13 cellular contexts compared by ENCODE assay signal in genomic region chr2:48423376-48423775, GRCh38. TPM values are rescaled to one million over a fixed set of nuclear protein-coding genes. Genes with fewer than 3 reads are reported as not detected.
A peak's percentile ranks its signal among the peaks of the same experiment; 100 is the strongest.
DNase-seq lines count a peak whose midpoint lies in the region; ATAC-seq and TF ChIP-seq lines count a peak whose summit lies in the region.
"Had no signal": no experiment of that assay in that cellular context is flagged by ENCODE, and none has a peak within 500 bp of the region (broad histone marks: within the 10 kb centered on the region; RNA-seq: fewer than 3 reads in every experiment).

No MANE protein-coding gene starts in this region.

- intact Hi-C loops in adrenal gland (cut with DNase I), result loop anchor here in 1 of 2 donors (10.0 kb wide), 1 partner anchor 519 kb away; the partner anchor contains the start of gene FBXO11

- no peak overlapping the region for H3K27ac ChIP-seq in adrenal gland
- H3K27ac ChIP-seq: testis had no signal

- H3K36me3 ChIP-seq in adrenal gland (replicated peaks in 1 of 2), result no peaks in the 10 kb centered on the region

- TF ChIP-seq CTCF in adrenal gland (IDR thresholded peaks at IDR 0.05), result no peak

- DNase-seq in GM04503 (ENCODE audit: low read depth) (peak; percentile 60), RKO (ENCODE audit: low spot score) (peak; percentile 90), dermis blood vessel endothelial cell (peak; percentile 48), renal cortical epithelial cell (ENCODE audit: low read depth) (peak; percentile 76), SIG-M5 treated with dmso at 0.1 percent for 504 hours (lab: John Stamatoyannopoulos, UW; ENCODE audit: unreplicated experiment) (no peak), adrenal gland (no peak)
- DNase-seq: activated naive CD8-positive, alpha-beta T cell treated with anti-CD3 and anti-CD28 coated beads, Interleukin-2, amount 10 ng/mL, durations not matched to agents 7 days and 5 days; immature natural killer cell; NCI-H2107; right cardiac atrium; testis had no signal

- peaks cover 0 to 7% of the 10 kb centered on the region in 2 donors for H3K4me1 ChIP-seq in adrenal gland (replicated peaks in 1 of 2)

- no peak for TF ChIP-seq POLR2A in adrenal gland (IDR thresholded peaks at IDR 0.05)

- ATAC-seq in HG02981 (IDR thresholded peaks at IDR 0.05; ENCODE audit: unreplicated experiment) (no peak), HG02852 (IDR thresholded peaks at IDR 0.05; ENCODE audit: unreplicated experiment) (no peak)
- ATAC-seq: right cardiac atrium had no signal

- H3K4me3 ChIP-seq in adrenal gland, result no peak overlapping the region
- H3K4me3 ChIP-seq: testis had no signal

- H3K9me3 ChIP-seq in adrenal gland (replicated peaks in 1 of 3), result no peaks in the 10 kb centered on the region
- H3K9me3 ChIP-seq: testis had no signal

- WGBS in adrenal gland, 4 donors, result 54 to 75% (median 65%) methylated on average over 3 of the region's 3 CpGs

- H3K27me3 ChIP-seq in adrenal gland, result no peaks in the 10 kb centered on the region
- H3K27me3 ChIP-seq: testis had no signal

RNA-seq across cellular contexts. Expression of gene PPP1R21, which starts 17.2 kb away (rescaled TPM):
- 21.4 and 26.3 TPM in 2 replicates for total RNA-seq in dermis blood vessel endothelial cell
- 24.0 and 49.9 TPM in 2 replicates for total RNA-seq in renal cortical epithelial cell
- total RNA-seq in adrenal gland, result 10 to 100 TPM; 17.5 to 49.8 (median 31.6) TPM
- 10 to 100 TPM; 18.7 to 51.1 (median 40.8) TPM for polyA plus RNA-seq in adrenal gland

Comparison
In these comparisons a context has a peak if more than half of its experiments do, and no peak if none do; other contexts are left out.
1. DNase-seq: peak in GM04503 (single experiment), RKO (single experiment), dermis blood vessel endothelial cell (single experiment) and renal cortical epithelial cell (single experiment); none in SIG-M5 treated with dmso at 0.1 percent for 504 hours (single experiment) and adrenal gland (0 of 7).